19 cellular contexts compared by ENCODE assay signal in genomic region chr5:28548856-28549255, GRCh38.
DNase-seq lines count a peak whose midpoint lies in the region; TF ChIP-seq lines count a peak whose summit lies in the region.
"Had no signal": no experiment of that assay in that cellular context is flagged by ENCODE, and none has a peak within 500 bp of the region (broad histone marks: within the 10 kb centered on the region; RNA-seq: fewer than 3 reads in every experiment).

No MANE protein-coding gene starts in this region.

- H3K4me3 ChIP-seq in mammary epithelial cell (replicated peaks in 1 of 3; ENCODE audit: insufficient read depth in 1 of 3, low read depth in 2 of 3, low read length in 3 of 3) (no peak overlapping the region), breast epithelium (no peak overlapping the region), fibroblast of mammary gland (ENCODE audit: control insufficient read depth, low read depth, low read length) (no peak overlapping the region), adrenal gland (no peak overlapping the region)

- no peaks in the 10 kb centered on the region for H4K20me1 ChIP-seq in mammary epithelial cell (ENCODE audit: insufficient read depth, low read length)

- H3K9me3 ChIP-seq in mammary epithelial cell (replicated peaks; ENCODE audit: insufficient read depth, low read length) (no peaks in the 10 kb centered on the region), breast epithelium (peaks cover 3 to 12% of the 10 kb centered on the region in 2 donors), adrenal gland (replicated peaks in 1 of 3) (no peaks in the 10 kb centered on the region)

- no peak overlapping the region for H3K4me2 ChIP-seq in mammary epithelial cell (ENCODE audit: insufficient read depth, low read depth, low read length)

- H2AFZ ChIP-seq in mammary epithelial cell (ENCODE audit: low read depth, low read length): no peak overlapping the region

- in situ Hi-C loops in mammary epithelial cell (cut with MboI; ENCODE audit: low sequenced_read_pairs in 2 of 2) (no loop called here), GM13977 (cut with MboI; ENCODE audit: low pct_unique_long_range_greater_than_20kb, low sequenced_read_pairs, unreplicated experiment) (no loop called here)

- DNase-seq in mammary epithelial cell: peak; percentile 59
- no peak for DNase-seq in breast epithelium (ENCODE audit: low spot score in 2 of 2)
- DNase-seq in RWPE1 (ENCODE audit: low spot score): peak; percentile 18
- DNase-seq in fibroblast of mammary gland (ENCODE audit: low read depth): peak; percentile 2
- DNase-seq in amniotic stem cell (lab: John Stamatoyannopoulos, UW): no peak
- no peak for DNase-seq in GM13977 (ENCODE audit: low spot score)
- no peak for DNase-seq in adrenal gland
- DNase-seq in AML-193 (lab: John Stamatoyannopoulos, UW): no peak
- DNase-seq: 8988T, C1 segment of cervical spinal cord, DMS 273 treated with DMSO at 0.1 percent for 48 hours, EL, H7, MV-4-11, NCI-H1417 treated with DMSO at 0.1 percent for 48 hours, NCI-H2029, NCI-H2171, NCI-H748 treated with DMSO at 0.1 percent for 48 hours, OCI-M1 had no signal

- H3K9ac ChIP-seq in mammary epithelial cell (ENCODE audit: insufficient read depth, low read length): no peak overlapping the region

- H3K27ac ChIP-seq in mammary epithelial cell (ENCODE audit: insufficient read depth, low read depth, low read length) (no peak overlapping the region), breast epithelium (no peak overlapping the region), RWPE1 (no peak overlapping the region), adrenal gland (no peak overlapping the region)

- H3K4me1 ChIP-seq in mammary epithelial cell (ENCODE audit: insufficient read depth, low read length): no peaks in the 10 kb centered on the region
- H3K4me1 ChIP-seq in breast epithelium: no peaks in the 10 kb centered on the region
- no peaks in the 10 kb centered on the region for H3K4me1 ChIP-seq in adrenal gland (replicated peaks in 1 of 2)

- no peaks in the 10 kb centered on the region for H3K79me2 ChIP-seq in mammary epithelial cell (ENCODE audit: insufficient read depth, low read length)

- CTCF ChIA-PET in mammary epithelial cell (lab: Charles Lee; ENCODE audit: low non-redundant PET) (no interaction called here), RWPE1 (lab: Yijun Ruan, JAX) (no interaction called here)

- 14% methylated on average over 1 of the region's 1 CpG for WGBS in mammary epithelial cell (ENCODE audit: low coverage, missing lambda C conversion rate)
- WGBS in adrenal gland, 4 donors: 45 to 68% (median 55%) methylated on average over 1 of the region's 1 CpG

- dilution Hi-C loops in mammary epithelial cell (cut with HindIII; ENCODE audit: low sequenced_read_pairs): no loop called here

- H3K36me3 ChIP-seq in mammary epithelial cell (ENCODE audit: insufficient read depth, low read length): no peaks in the 10 kb centered on the region
- H3K36me3 ChIP-seq in breast epithelium: no peaks in the 10 kb centered on the region
- H3K36me3 ChIP-seq in adrenal gland (replicated peaks in 1 of 2): no peaks in the 10 kb centered on the region

- no TSS peak for BruUV-seq in mammary epithelial cell (replicated peaks; lab: Mats Ljungman, UMichigan)

- TF ChIP-seq CTCF in mammary epithelial cell (conservative IDR thresholded peaks at IDR 0.05 in 1 of 2, IDR thresholded peaks at IDR 0.05 in 1 of 2; ENCODE audit: extremely low read depth in 1 of 2, insufficient read depth in 1 of 2, low read depth in 1 of 2, low read length in 2 of 2): no peak
- TF ChIP-seq CTCF in breast epithelium (IDR thresholded peaks at IDR 0.05): no peak
- no peak for TF ChIP-seq CTCF in RWPE1 (conservative IDR thresholded peaks at IDR 0.05; ENCODE audit: low read depth)
- TF ChIP-seq CTCF in fibroblast of mammary gland (conservative IDR thresholded peaks at IDR 0.05; ENCODE audit: control insufficient read depth, insufficient read depth, low read depth, low read length): no peak
- TF ChIP-seq CTCF in GM13977 (IDR thresholded peaks at IDR 0.05; ENCODE audit: extremely low read depth, insufficient read depth, missing control alignments): no peak
- TF ChIP-seq CTCF in adrenal gland (IDR thresholded peaks at IDR 0.05): no peak

- intact Hi-C loops in mammary epithelial cell (cut with micrococcal nuclease): no loop called here
- intact Hi-C loops in breast epithelium (cut with DNase I; ENCODE audit: low total_unique reads): no loop called here
- intact Hi-C loops in adrenal gland (cut with DNase I): no loop called here

- H3K27me3 ChIP-seq in mammary epithelial cell (ENCODE audit: insufficient read depth, low read length) (no peaks in the 10 kb centered on the region), breast epithelium (no peaks in the 10 kb centered on the region), adrenal gland (no peaks in the 10 kb centered on the region)

- POLR2A ChIA-PET in RWPE1 (lab: Yijun Ruan, JAX; ENCODE audit: low non-redundant PET): no interaction called here

- TF ChIP-seq POLR2A in breast epithelium (IDR thresholded peaks at IDR 0.05): no peak
- TF ChIP-seq POLR2A in adrenal gland (IDR thresholded peaks at IDR 0.05): no peak

Comparison
In these comparisons a context has a peak if more than half of its experiments do, and no peak if none do; other contexts are left out.
1. DNase-seq: peak in mammary epithelial cell (single experiment), RWPE1 (single experiment) and fibroblast of mammary gland (single experiment); none in breast epithelium (0 of 2), amniotic stem cell (single experiment), GM13977 (single experiment), adrenal gland (0 of 7) and AML-193 (0 of 2).